Comparison of ENCODE assay signal across 1 cellular context in the genomic region with DNA sequence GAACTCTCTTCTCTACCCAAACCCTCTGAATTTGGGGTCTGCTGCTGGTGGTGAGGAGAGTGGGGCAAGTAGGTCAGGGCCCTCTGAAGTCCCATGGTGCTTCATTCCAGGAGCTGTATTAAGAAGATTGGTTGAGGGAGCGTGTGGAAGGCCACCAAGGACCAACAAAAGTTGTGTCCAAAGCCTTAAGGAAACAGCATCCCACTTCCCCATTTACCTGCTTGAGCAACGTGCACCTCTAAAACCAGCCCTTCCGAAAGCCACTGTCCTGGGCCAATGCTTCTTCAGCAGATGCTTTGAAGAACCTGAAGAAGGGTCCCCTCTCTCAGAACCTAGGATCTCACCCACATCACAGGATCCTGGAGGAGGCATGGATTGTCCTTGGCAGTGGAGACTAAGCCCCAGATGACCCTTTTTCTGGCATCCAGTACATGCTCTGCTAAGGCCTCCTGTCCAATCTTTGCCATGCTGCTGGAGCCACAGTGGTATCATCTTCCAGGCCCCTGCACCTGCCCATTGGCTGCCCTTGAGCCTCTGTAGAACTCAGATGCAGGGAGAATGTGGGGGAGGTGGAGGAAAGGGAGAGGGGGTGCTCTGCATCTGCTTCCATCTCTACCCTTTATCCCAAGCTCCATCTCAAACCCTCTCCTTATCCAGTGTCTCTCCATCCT.
TF ChIP-seq lines count a peak whose summit lies in the region.

No MANE protein-coding gene starts in this region.

TF ChIP-seq in GM12878, 131 proteins besides CTCF, POLR2A, EP300 and RAD21:
- TF ChIP-seq TBL1XR1 (IDR thresholded peaks at IDR 0.05; ENCODE audit: low read depth, low read length) = no peak
- TF ChIP-seq SPI1 (IDR thresholded peaks at IDR 0.05; ENCODE audit: borderline replicate concordance, insufficient read depth, low read depth, low read length) = peak; percentile 73
- no peak for TF ChIP-seq RUNX3 (IDR thresholded peaks at IDR 0.05; ENCODE audit: low read length)
- TF ChIP-seq MXI1 (IDR thresholded peaks at IDR 0.05; ENCODE audit: low read depth, low read length) = no peak
